Comparison of ENCODE assay signal across 8 cellular contexts in the genomic region with DNA sequence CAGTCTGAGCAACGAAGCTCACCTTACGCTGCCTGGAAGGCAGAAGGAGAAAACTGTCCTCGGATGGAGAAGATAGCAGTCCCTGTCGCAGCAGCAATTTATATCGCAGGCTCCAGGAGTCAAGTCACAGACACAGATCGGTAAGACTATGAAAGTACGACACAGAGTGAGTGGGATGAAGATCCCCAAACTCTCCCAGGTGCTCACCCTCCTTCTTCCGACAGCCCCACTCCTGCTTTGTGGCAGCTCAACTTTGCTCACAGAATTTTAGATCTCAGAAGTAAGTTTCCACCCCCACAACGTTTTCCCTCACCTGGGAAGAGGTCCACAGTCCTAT. TPM values are rescaled to one million over a fixed set of nuclear protein-coding genes. Genes with fewer than 3 reads are reported as not detected.
DNase-seq lines count a peak whose midpoint lies in the region; ATAC-seq and TF ChIP-seq lines count a peak whose summit lies in the region.

No MANE protein-coding gene starts in this region.

- no peaks in the 10 kb centered on the region for H3K9me3 ChIP-seq in sigmoid colon

- H3K27ac Mint-ChIP-seq in activated CD8-positive, alpha-beta memory T cell treated with anti-CD3 and anti-CD28 coated beads, Interleukin-2, amount 10 ng/mL, durations not matched to agents 7 days and 5 days = peak overlapping the region; percentile 85

- peaks cover 0 to 34% (median 0%) of the 10 kb centered on the region in 4 donors for H3K36me3 ChIP-seq in sigmoid colon

- H3K4me3 ChIP-seq in sigmoid colon = peak overlapping the region; percentile 61 to 81 (median 65)

- peaks cover 0 to 17% (median 15%) of the 10 kb centered on the region in 4 donors for H3K4me1 ChIP-seq in sigmoid colon

- TF ChIP-seq POLR2A in sigmoid colon (IDR thresholded peaks at IDR 0.05) = no peak

- CTCF ChIA-PET in activated CD8-positive, alpha-beta memory T cell treated with anti-CD3 and anti-CD28 coated beads, Interleukin-2, amount 10 ng/mL, durations not matched to agents 7 days and 5 days (lab: Charles Lee) = interaction anchor here (0.6 to 7.6 kb wide), 67 partner anchors 9 to 645 kb away, joined by 3 to 444 read pairs (median 5); a partner anchor contains a TSS

- H3K27ac ChIP-seq in VCaP (peak overlapping the region; percentile 71), sigmoid colon (peak overlapping the region; percentile 82 to 86 (median 85))

- TF ChIP-seq EP300 in sigmoid colon (IDR thresholded peaks at IDR 0.05) = no peak

- peaks cover 4% of the 10 kb centered on the region for H3K9me3 Mint-ChIP-seq in activated CD8-positive, alpha-beta memory T cell treated with anti-CD3 and anti-CD28 coated beads, Interleukin-2, amount 10 ng/mL, durations not matched to agents 7 days and 5 days (ENCODE audit: low read depth)

- H3K4me3 Mint-ChIP-seq in activated CD8-positive, alpha-beta memory T cell treated with anti-CD3 and anti-CD28 coated beads, Interleukin-2, amount 10 ng/mL, durations not matched to agents 7 days and 5 days = peak overlapping the region; percentile 99

- H3K27me3 Mint-ChIP-seq in activated CD8-positive, alpha-beta memory T cell treated with anti-CD3 and anti-CD28 coated beads, Interleukin-2, amount 10 ng/mL, durations not matched to agents 7 days and 5 days = no peaks in the 10 kb centered on the region

- H3K4me1 Mint-ChIP-seq in activated CD8-positive, alpha-beta memory T cell treated with anti-CD3 and anti-CD28 coated beads, Interleukin-2, amount 10 ng/mL, durations not matched to agents 7 days and 5 days = peaks cover 50% of the 10 kb centered on the region

- no peak for ATAC-seq in activated CD8-positive, alpha-beta memory T cell treated with anti-CD3 and anti-CD28 coated beads, Interleukin-2, amount 10 ng/mL, durations not matched to agents 7 days and 5 days
- no peak for ATAC-seq in GM21447 (IDR thresholded peaks at IDR 0.05; ENCODE audit: unreplicated experiment)

- TF ChIP-seq CTCF in VCaP (conservative IDR thresholded peaks at IDR 0.05) (no peak), sigmoid colon (IDR thresholded peaks at IDR 0.05) (no peak)

- intact Hi-C loops in sigmoid colon (cut with DNase I) = loop anchor here (5.0 kb wide), 1 partner anchor 599 kb away; no protein-coding TSS in a partner anchor

- H3K36me3 Mint-ChIP-seq in activated CD8-positive, alpha-beta memory T cell treated with anti-CD3 and anti-CD28 coated beads, Interleukin-2, amount 10 ng/mL, durations not matched to agents 7 days and 5 days = peaks cover 38% of the 10 kb centered on the region

- no peak for DNase-seq in activated CD8-positive, alpha-beta memory T cell treated with anti-CD3 and anti-CD28 coated beads, Interleukin-2, amount 10 ng/mL, durations not matched to agents 7 days and 5 days
- DNase-seq in activated CD8-positive, alpha-beta memory T cell treated with anti-CD3 and anti-CD28 coated beads, Interleukin-2, amount 50 U/mL, for 48 hours = no peak
- DNase-seq in germinal center (ENCODE audit: low spot score) (peak; percentile 16), sigmoid colon (no peak), AG08395 (ENCODE audit: low spot score) (no peak), ecto neural progenitor cell (ENCODE audit: low spot score) (no peak)

- WGBS in sigmoid colon, 2 donors = 1 to 4% methylated on average over 9 of the region's 9 CpGs

- no peaks in the 10 kb centered on the region for H3K27me3 ChIP-seq in sigmoid colon

RNA-seq across cellular contexts. Expression of a gene that starts 0.4 kb away (rescaled TPM):
- 10 to 100 TPM; 29.7 to 69.2 TPM for total RNA-seq in activated CD8-positive, alpha-beta memory T cell treated with anti-CD3 and anti-CD28 coated beads, Interleukin-2, amount 10 ng/mL, durations not matched to agents 7 days and 5 days
- 10 to 100 TPM; 13.2 to 20.5 (median 16.7) TPM for total RNA-seq in sigmoid colon
- polyA plus RNA-seq in sigmoid colon = 10 to 100 TPM in 1 of 3 donors, 1 to 10 TPM in 2; 6.6 to 17.4 (median 8.6) TPM

RNA-seq across cellular contexts. Expression of a gene that starts 36.8 kb away (rescaled TPM):
- 10 to 100 TPM; 52.0 to 74.3 TPM for total RNA-seq in activated CD8-positive, alpha-beta memory T cell treated with anti-CD3 and anti-CD28 coated beads, Interleukin-2, amount 10 ng/mL, durations not matched to agents 7 days and 5 days
- total RNA-seq in sigmoid colon = 10 to 100 TPM; 17.1 to 25.1 (median 20.4) TPM
- polyA plus RNA-seq in sigmoid colon = 10 to 100 TPM; 24.6 to 42.1 (median 26.8) TPM
